In genomic region chr7:112079671-112080070, GRCh38 we compare ENCODE assay signal across 13 cellular contexts.
DNase-seq lines count a peak whose midpoint lies in the region; ATAC-seq and TF ChIP-seq lines count a peak whose summit lies in the region.
"Had no signal": no experiment of that assay in that cellular context is flagged by ENCODE, and none has a peak within 500 bp of the region (broad histone marks: within the 10 kb centered on the region; RNA-seq: fewer than 3 reads in every experiment).

No MANE protein-coding gene starts in this region.

- H3K4me3 ChIP-seq in cardiac muscle cell (no peak overlapping the region), fibroblast of mammary gland (ENCODE audit: control insufficient read depth, low read depth, low read length) (no peak overlapping the region), upper lobe of left lung (no peak overlapping the region)
- H3K4me3 ChIP-seq: esophagus muscularis mucosa had no signal

- H3K36me3 ChIP-seq in cardiac muscle cell (no peaks in the 10 kb centered on the region), upper lobe of left lung (no peaks in the 10 kb centered on the region)
- H3K36me3 ChIP-seq: esophagus muscularis mucosa had no signal

- H3K27me3 ChIP-seq in cardiac muscle cell (no peaks in the 10 kb centered on the region), upper lobe of left lung (no peaks in the 10 kb centered on the region)
- H3K27me3 ChIP-seq: esophagus muscularis mucosa had no signal

- H3K9me3 ChIP-seq in cardiac muscle cell (ENCODE audit: low read depth) (no peaks in the 10 kb centered on the region), upper lobe of left lung (peaks cover 0 to 1% (median under 1%) of the 10 kb centered on the region in 4 donors)

- TF ChIP-seq EP300 in upper lobe of left lung (IDR thresholded peaks at IDR 0.05), result no peak

- ATAC-seq in upper lobe of left lung (ENCODE audit: low FRiP score in 2 of 2) (no peak), GM21737 (IDR thresholded peaks at IDR 0.05; ENCODE audit: unreplicated experiment) (no peak), GM21447 (IDR thresholded peaks at IDR 0.05; ENCODE audit: unreplicated experiment) (no peak)

- peak in 1 of 2 donors; percentile 23 for DNase-seq in cardiac muscle cell (ENCODE audit: low read depth in 1 of 2, low spot score in 1 of 2)
- DNase-seq in cardiac septum (ENCODE audit: low spot score), result no peak
- DNase-seq in RKO (ENCODE audit: low spot score), result peak; percentile 26
- no peak for DNase-seq in fibroblast of mammary gland (ENCODE audit: low read depth)
- no peak for DNase-seq in upper lobe of left lung
- DNase-seq in stimulated activated CD4-positive, alpha-beta T cell treated with anti-CD3 and anti-CD28 coated beads, Interleukin-12 subunit alpha, Interleukin-12 subunit beta, amount 100 ng/mL, for 4 hours, result no peak
- DNase-seq: activated CD4-positive, alpha-beta T cell treated with anti-CD3 and anti-CD28 coated beads, Interleukin-2, amount 50 U/mL, for 4 hours; activated effector memory CD4-positive, alpha-beta T cell treated with Interleukin-2 at 50 U/mL for 16 hours; caudate nucleus; NCI-H146 had no signal

- no peak overlapping the region for H3K27ac ChIP-seq in cardiac muscle cell
- H3K27ac ChIP-seq in upper lobe of left lung, result peak overlapping the region; percentile 82 to 90 (median 86)
- H3K27ac ChIP-seq: esophagus muscularis mucosa had no signal

- TF ChIP-seq CTCF in cardiac muscle cell (IDR thresholded peaks at IDR 0.05; ENCODE audit: low read depth, low read length) (peak; percentile 20), fibroblast of mammary gland (conservative IDR thresholded peaks at IDR 0.05; ENCODE audit: control insufficient read depth, insufficient read depth, low read depth, low read length) (peak; percentile 18), upper lobe of left lung (IDR thresholded peaks at IDR 0.05) (peak in 1 of 6 experiments; percentile 7)

- no peaks in the 10 kb centered on the region for H3K4me1 ChIP-seq in cardiac muscle cell (ENCODE audit: low read depth)
- H3K4me1 ChIP-seq in upper lobe of left lung, result peaks cover 22 to 33% (median 25%) of the 10 kb centered on the region in 4 donors

- TF ChIP-seq POLR2A in upper lobe of left lung (IDR thresholded peaks at IDR 0.05), result no peak

- intact Hi-C loops in cardiac septum (cut with DNase I), result no loop called here
